In genomic region chr20:62405981-62406513, GRCh38 we compare ENCODE assay signal across 10 cellular contexts. TPM values are rescaled to one million over a fixed set of nuclear protein-coding genes. Genes with fewer than 3 reads are reported as not detected.
DNase-seq lines count a peak whose midpoint lies in the region; ATAC-seq, FAIRE-seq and TF ChIP-seq lines count a peak whose summit lies in the region.
"Had no signal": no experiment of that assay in that cellular context is flagged by ENCODE, and none has a peak within 500 bp of the region (broad histone marks: within the 10 kb centered on the region; RNA-seq: fewer than 3 reads in every experiment).

No MANE protein-coding gene starts in this region.

- no peak for FAIRE-seq in small intestine (lab: Jason Lieb, UNC)
- FAIRE-seq: islet of Langerhans had no signal

- H3K9me3 ChIP-seq in HEK293 (ENCODE audit: control insufficient read depth, insufficient read depth, low read depth, low read length) = no peaks in the 10 kb centered on the region
- no peaks in the 10 kb centered on the region for H3K9me3 ChIP-seq in small intestine (ENCODE audit: control insufficient read depth, low read depth)

- intact Hi-C loops in left ventricle myocardium superior (cut with micrococcal nuclease) = no loop called here
- intact Hi-C loops in posterior cingulate gyrus (cut with DNase I) = loop anchor here (2.0 kb wide), 1 partner anchor 19 kb away; the partner anchor contains the start of gene RPS21

- H3K4me1 ChIP-seq in HEK293 (ENCODE audit: control insufficient read depth, insufficient read depth, low read length) (peaks cover 6% of the 10 kb centered on the region; the same call in 1 of the 2 replicates), small intestine (ENCODE audit: control insufficient read depth in 2 of 2, insufficient read depth in 1 of 2, low read depth in 1 of 2, low read length in 1 of 2) (peaks cover 0 to 5% of the 10 kb centered on the region in 2 donors)

- POLR2A ChIA-PET in HEK293 (lab: Yijun Ruan, JAX) = no interaction called here
- POLR2A ChIA-PET in activated CD4-positive, alpha-beta memory T cell treated with anti-CD3 and anti-CD28 coated beads, Interleukin-2, amount 10 ng/mL, durations not matched to agents 7 days and 5 days (lab: Charles Lee) = interaction anchor here (1.4 to 1.5 kb wide), 2 partner anchors 11 to 20 kb away, joined by 3 to 5 read pairs; partner anchors contain the start of gene RPS21

- H3K27me3 ChIP-seq in small intestine (ENCODE audit: control insufficient read depth in 2 of 2, insufficient read depth in 2 of 2, low read length in 2 of 2) = no peaks in the 10 kb centered on the region

- H3K27me3 Mint-ChIP-seq in activated CD4-positive, alpha-beta memory T cell treated with anti-CD3 and anti-CD28 coated beads, Interleukin-2, amount 10 ng/mL, durations not matched to agents 7 days and 5 days = no peaks in the 10 kb centered on the region

- TF ChIP-seq CTCF in HEK293 (tag by site-specific recombination; IDR thresholded peaks at IDR 0.05) = no peak

- 28 to 54% (median 47%) methylated on average over 9 to 10 of the region's 10 CpGs for WGBS in small intestine, 3 donors

- no peaks in the 10 kb centered on the region for H3K36me3 Mint-ChIP-seq in activated CD4-positive, alpha-beta memory T cell treated with anti-CD3 and anti-CD28 coated beads, Interleukin-2, amount 10 ng/mL, durations not matched to agents 7 days and 5 days (ENCODE audit: low read depth)

- H3K9me3 Mint-ChIP-seq in activated CD4-positive, alpha-beta memory T cell treated with anti-CD3 and anti-CD28 coated beads, Interleukin-2, amount 10 ng/mL, durations not matched to agents 7 days and 5 days = no peaks in the 10 kb centered on the region

- H3K4me1 Mint-ChIP-seq in activated CD4-positive, alpha-beta memory T cell treated with anti-CD3 and anti-CD28 coated beads, Interleukin-2, amount 10 ng/mL, durations not matched to agents 7 days and 5 days = peaks cover 37% of the 10 kb centered on the region

- H3K27ac Mint-ChIP-seq in activated CD4-positive, alpha-beta memory T cell treated with anti-CD3 and anti-CD28 coated beads, Interleukin-2, amount 10 ng/mL, durations not matched to agents 7 days and 5 days = peak overlapping the region; percentile 16

- no peak for DNase-seq in activated CD4-positive, alpha-beta memory T cell treated with anti-CD3 and anti-CD28 coated beads, Interleukin-2, amount 10 ng/mL, durations not matched to agents 7 days and 5 days
- no peak for DNase-seq in left ventricle myocardium superior
- no peak for DNase-seq in small intestine
- DNase-seq in OCI-M2 (lab: John Stamatoyannopoulos, UW; ENCODE audit: unreplicated experiment) = no peak
- DNase-seq in NOMO-1 (lab: John Stamatoyannopoulos, UW; ENCODE audit: unreplicated experiment in 2 of 2) = no peak
- no peak for DNase-seq in DMS153 treated with DMSO at 0.1 percent for 48 hours (lab: John Stamatoyannopoulos, UW; ENCODE audit: unreplicated experiment)
- DNase-seq in posterior cingulate gyrus = no peak
- DNase-seq: T1000 had no signal

- CTCF ChIA-PET in HEK293 (lab: Yijun Ruan, JAX) = interaction anchor here (0.6 kb wide), 2 partner anchors 209 to 395 kb away, joined by 3 read pairs; no protein-coding TSS in a partner anchor
- CTCF ChIA-PET in activated CD4-positive, alpha-beta memory T cell treated with anti-CD3 and anti-CD28 coated beads, Interleukin-2, amount 10 ng/mL, durations not matched to agents 7 days and 5 days (lab: Charles Lee) = no interaction called here

- H3K27ac ChIP-seq in HEK293 (ENCODE audit: extremely low read depth, low read depth, low read length) = 0 out of 2 replicates have a peak overlapping the region, but pooled peaks have one; percentile 81
- no peak overlapping the region for H3K27ac ChIP-seq in small intestine (ENCODE audit: low read depth in 1 of 2, low read length in 1 of 2)

- H3K36me3 ChIP-seq in HEK293 (ENCODE audit: control insufficient read depth in 2 of 2, insufficient read depth in 1 of 2, low read length in 2 of 2) (peaks cover 0 to 39% of the 10 kb centered on the region in 2 experiments; a peak in 1 of 3 replicates), small intestine (ENCODE audit: control insufficient read depth in 2 of 2, insufficient read depth in 2 of 2, low read length in 2 of 2) (no peaks in the 10 kb centered on the region)

- peak overlapping the region; percentile 78 for H3K4me3 Mint-ChIP-seq in activated CD4-positive, alpha-beta memory T cell treated with anti-CD3 and anti-CD28 coated beads, Interleukin-2, amount 10 ng/mL, durations not matched to agents 7 days and 5 days

- H3K4me3 ChIP-seq in HEK293 (ENCODE audit: low read depth, low read length) = peak overlapping the region; percentile 57
- peak overlapping the region; percentile 70 to 93 for H3K4me3 ChIP-seq in small intestine (ENCODE audit: low read depth in 1 of 2, low read length in 2 of 2)

- peak; percentile 41 for ATAC-seq in left ventricle myocardium superior

TF ChIP-seq in HEK293, 187 proteins besides CTCF, POLR2A, EP300 and RAD21 (continues in another document):
- peak; percentile 19; the same call in 1 of the 2 replicates for TF ChIP-seq ZBTB7A (tag by site-specific recombination; IDR thresholded peaks at IDR 0.05; ENCODE audit: low read depth)
- TF ChIP-seq ZFP41 (tag by site-specific recombination; IDR thresholded peaks at IDR 0.05; ENCODE audit: borderline replicate concordance) = no peak
- TF ChIP-seq ZIC2 (tag by site-specific recombination; IDR thresholded peaks at IDR 0.05) = peak; percentile 33; the same call in 1 of the 2 replicates
- TF ChIP-seq GLIS2 (tag by site-specific recombination; IDR thresholded peaks at IDR 0.05) = peak; percentile 55; the same call in 1 of the 2 replicates
- no peak for TF ChIP-seq REPIN1 (tag by site-specific recombination; IDR thresholded peaks at IDR 0.05; ENCODE audit: low read depth)
- 0 out of 2 replicates have a peak, but pooled peaks have one; percentile 14 for TF ChIP-seq ZBTB20 (tag by site-specific recombination; IDR thresholded peaks at IDR 0.05)
- TF ChIP-seq PATZ1 (tag by site-specific recombination; IDR thresholded peaks at IDR 0.05) = peak; percentile 21; the same call in 1 of the 2 replicates
- TF ChIP-seq ZNF155 (tag by site-specific recombination; IDR thresholded peaks at IDR 0.05) = no peak
- no peak for TF ChIP-seq ZNF184 (tag by site-specific recombination; IDR thresholded peaks at IDR 0.05)
- peak; percentile 40 for TF ChIP-seq SP2 (tag by site-specific recombination; IDR thresholded peaks at IDR 0.05)
- no peak for TF ChIP-seq ZNF701 (tag by site-specific recombination; IDR thresholded peaks at IDR 0.05)
- peak; percentile 36 for TF ChIP-seq GLIS1 (tag by site-specific recombination; IDR thresholded peaks at IDR 0.05)
- TF ChIP-seq TCF7L2 (IDR thresholded peaks at IDR 0.05; ENCODE audit: borderline replicate concordance, low read depth, low read length) = no peak
- peak; percentile 82 for TF ChIP-seq ZNF335 (tag by site-specific recombination; conservative IDR thresholded peaks at IDR 0.05)
- no peak for TF ChIP-seq ZNF449 (tag by site-specific recombination; IDR thresholded peaks at IDR 0.05)
- TF ChIP-seq ZNF521 (tag by site-specific recombination; IDR thresholded peaks at IDR 0.05) = no peak
- peak; percentile 62; the same call in 1 of the 2 replicates for TF ChIP-seq KLF1 (tag by site-specific recombination; IDR thresholded peaks at IDR 0.05)

RNA-seq across cellular contexts. Expression of gene CABLES2, which starts 1.0 kb away (rescaled TPM):
- total RNA-seq in activated CD4-positive, alpha-beta memory T cell treated with anti-CD3 and anti-CD28 coated beads, Interleukin-2, amount 10 ng/mL, durations not matched to agents 7 days and 5 days = 10 to 100 TPM; 13.2 to 13.7 TPM
- 19.1 TPM for total RNA-seq in left ventricle myocardium superior
- 1 to 10 TPM; 1.3 to 4.7 (median 2.4) TPM for polyA plus RNA-seq in small intestine

RNA-seq across cellular contexts. Expression of gene RPS21, which starts 19.1 kb away (rescaled TPM):
- 1,000 to 10,000 TPM; 1,751 to 1,764 TPM for total RNA-seq in activated CD4-positive, alpha-beta memory T cell treated with anti-CD3 and anti-CD28 coated beads, Interleukin-2, amount 10 ng/mL, durations not matched to agents 7 days and 5 days
- total RNA-seq in left ventricle myocardium superior = 693 TPM
- 1,000 to 10,000 TPM; 2,545 to 8,814 (median 4,142) TPM for polyA plus RNA-seq in small intestine

RNA-seq across cellular contexts. Expression of gene RBBP8NL, which starts 21.3 kb away (rescaled TPM):
- not detected for total RNA-seq in activated CD4-positive, alpha-beta memory T cell treated with anti-CD3 and anti-CD28 coated beads, Interleukin-2, amount 10 ng/mL, durations not matched to agents 7 days and 5 days
- not detected for total RNA-seq in left ventricle myocardium superior
- polyA plus RNA-seq in small intestine = 10 to 100 TPM in 2 of 3 donors, 1 to 10 TPM in 1; 8.0 to 28.0 (median 14.9) TPM

RNA-seq across cellular contexts. Expression of gene LAMA5, which starts 38.9 kb away (rescaled TPM):
- under 1 TPM; 0.33 to 0.63 TPM for total RNA-seq in activated CD4-positive, alpha-beta memory T cell treated with anti-CD3 and anti-CD28 coated beads, Interleukin-2, amount 10 ng/mL, durations not matched to agents 7 days and 5 days
- total RNA-seq in left ventricle myocardium superior = 110 TPM
- polyA plus RNA-seq in small intestine = 10 to 100 TPM in 1 of 3 donors, 1 to 10 TPM in 2; 1.3 to 39.8 (median 6.2) TPM
